ENCODE assay signal across 8 cellular contexts in the genomic region with DNA sequence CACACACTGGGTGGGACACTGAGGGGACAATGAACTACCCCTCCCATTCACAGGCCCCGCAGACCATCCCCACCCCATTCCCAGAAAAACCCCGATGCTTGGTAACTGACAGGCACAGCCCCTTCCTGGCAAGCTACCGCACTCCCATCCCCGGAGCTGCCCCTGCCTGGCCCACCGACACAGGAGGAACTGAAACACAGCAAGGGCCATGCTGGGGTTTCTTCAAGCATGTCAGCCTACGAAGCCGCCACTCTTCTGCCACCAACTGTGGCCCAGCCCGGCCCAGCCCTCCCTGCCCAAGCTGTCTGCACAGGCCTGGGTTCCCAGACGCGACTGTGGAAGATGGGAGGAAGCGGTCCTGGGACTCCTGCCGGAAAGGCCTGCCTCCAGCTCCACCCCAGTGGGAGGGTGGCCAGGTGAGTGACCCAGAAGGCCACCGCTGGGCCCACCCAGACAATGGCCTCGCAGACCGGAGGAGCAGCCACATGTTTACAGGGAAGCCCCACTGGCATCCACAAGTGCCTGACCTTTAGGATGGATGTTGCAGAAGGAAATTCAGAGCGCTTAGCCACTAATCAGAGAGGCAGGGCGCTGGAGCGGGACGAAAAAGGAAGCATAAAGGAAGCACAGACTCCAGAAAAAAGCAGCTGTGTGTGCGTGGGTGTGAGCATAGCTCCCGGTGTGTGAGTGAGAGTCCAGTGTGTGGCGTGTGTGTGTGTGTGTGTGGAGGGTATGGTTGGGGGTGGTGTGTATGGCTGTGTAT. TPM values are rescaled to one million over a fixed set of nuclear protein-coding genes. Genes with fewer than 3 reads are reported as not detected.
DNase-seq lines count a peak whose midpoint lies in the region; ATAC-seq, FAIRE-seq and TF ChIP-seq lines count a peak whose summit lies in the region.

No MANE protein-coding gene starts in this region.

- no TSS peak for BruUV-seq in endothelial cell of umbilical vein (replicated peaks; lab: Mats Ljungman, UMichigan)

- no peaks in the 10 kb centered on the region for H3K27me3 ChIP-seq in endothelial cell of umbilical vein (ENCODE audit: control insufficient read depth in 2 of 2, insufficient read depth in 2 of 2, low read length in 2 of 2)
- H3K27me3 ChIP-seq in gastrocnemius medialis = no peaks in the 10 kb centered on the region

- no peak for TF ChIP-seq CTCF in CD14-positive monocyte (IDR thresholded peaks at IDR 0.05)
- no peak for TF ChIP-seq CTCF in endothelial cell of umbilical vein (IDR thresholded peaks at IDR 0.05; ENCODE audit: extremely low read depth in 1 of 2, insufficient read depth in 1 of 2, low read depth in 1 of 2, low read length in 2 of 2)
- no peak for TF ChIP-seq CTCF in gastrocnemius medialis (IDR thresholded peaks at IDR 0.05 in 4 of 5, conservative IDR thresholded peaks at IDR 0.05 in 1 of 5)

- no peaks in the 10 kb centered on the region for H4K20me1 ChIP-seq in endothelial cell of umbilical vein (replicated peaks; ENCODE audit: control insufficient read depth, extremely low read depth, insufficient read depth, low read length)

- no peak overlapping the region for H3K4me2 ChIP-seq in endothelial cell of umbilical vein (ENCODE audit: insufficient read depth, low read length)

- H3K9me3 Mint-ChIP-seq in CD14-positive monocyte = no peaks in the 10 kb centered on the region

- peak overlapping the region; percentile 86 to 94 for H3K4me3 Mint-ChIP-seq in CD14-positive monocyte

- FAIRE-seq in endothelial cell of umbilical vein (lab: Jason Lieb, UNC) = peak; percentile 4

- no peaks in the 10 kb centered on the region for H3K79me2 ChIP-seq in endothelial cell of umbilical vein (ENCODE audit: control insufficient read depth, insufficient read depth, low read length)

- no peak overlapping the region for H3K4me3 ChIP-seq in endothelial cell of umbilical vein (replicated peaks in 1 of 3; ENCODE audit: insufficient read depth in 1 of 3, low read depth in 1 of 3, low read length in 3 of 3)
- H3K4me3 ChIP-seq in gastrocnemius medialis = no peak overlapping the region

- dilution Hi-C loops in endothelial cell of umbilical vein (cut with MboI; ENCODE audit: extremely low pct_ligation_motif_present, low sequenced_read_pairs) = no loop called here

- H3K4me1 Mint-ChIP-seq in CD14-positive monocyte = peaks cover 94% of the 10 kb centered on the region

- H3K27ac Mint-ChIP-seq in CD14-positive monocyte = peak overlapping the region; percentile 100

- CTCF ChIA-PET in endothelial cell of umbilical vein (lab: Charles Lee) = interaction anchor here (0.5 to 1.3 kb wide), 5 partner anchors 17 to 288 kb away, joined by 3 to 4 read pairs (median 3); no protein-coding TSS in a partner anchor

- H3K27ac ChIP-seq in endothelial cell of umbilical vein (ENCODE audit: insufficient read depth, low read depth, low read length) = no peak overlapping the region
- peak overlapping the region; percentile 33 to 67 (median 52) for H3K27ac ChIP-seq in gastrocnemius medialis

- TF ChIP-seq POLR2A in endothelial cell of umbilical vein (IDR thresholded peaks at IDR 0.05; ENCODE audit: low read depth, low read length) = no peak
- no peak for TF ChIP-seq POLR2A in gastrocnemius medialis (IDR thresholded peaks at IDR 0.05)

- H3K36me3 ChIP-seq in endothelial cell of umbilical vein (ENCODE audit: control insufficient read depth in 2 of 2, extremely low read depth in 1 of 2, insufficient read depth in 2 of 2, low read length in 2 of 2) (no peaks in the 10 kb centered on the region), gastrocnemius medialis (no peaks in the 10 kb centered on the region)

- DNase-seq in CD14-positive monocyte (ENCODE audit: low spot score) = peak; percentile 62
- DNase-seq in RPMI8226 = peak; percentile 69
- peak; percentile 40 for DNase-seq in endothelial cell of umbilical vein (ENCODE audit: low read depth, low spot score)
- no peak for DNase-seq in gastrocnemius medialis
- no peak for DNase-seq in foreskin melanocyte
- DNase-seq in GM03348 (ENCODE audit: low spot score) = no peak
- DNase-seq in DMS79 treated with DMSO at 0.1 percent for 48 hours (lab: John Stamatoyannopoulos, UW) = no peak

- H3K4me1 ChIP-seq in endothelial cell of umbilical vein (ENCODE audit: control insufficient read depth, extremely low read depth, insufficient read depth, low read length) = peaks cover 28% of the 10 kb centered on the region
- H3K4me1 ChIP-seq in gastrocnemius medialis = peaks cover 0 to 6% of the 10 kb centered on the region in 2 donors

- ATAC-seq in GM21515 (IDR thresholded peaks at IDR 0.05; ENCODE audit: unreplicated experiment) (peak; percentile 41), gastrocnemius medialis (peak in 1 of 2 donors; percentile 15)

- POLR2A ChIA-PET in endothelial cell of umbilical vein (lab: Charles Lee) = interaction anchor here (1.1 kb wide), 1 partner anchor 137 kb away, joined by 3 read pairs; no protein-coding TSS in a partner anchor

- in situ Hi-C loops in gastrocnemius medialis (cut with MboI; ENCODE audit: low sequenced_read_pairs in 4 of 4) = no loop called here

- peaks cover 0 to 3% (median 0%) of the 10 kb centered on the region in 3 donors for H3K27me3 Mint-ChIP-seq in CD14-positive monocyte (ENCODE audit: low read depth in 3 of 3)

- H3K9me3 ChIP-seq in endothelial cell of umbilical vein (replicated peaks; ENCODE audit: control insufficient read depth, insufficient read depth, low read length) (no peaks in the 10 kb centered on the region), gastrocnemius medialis (no peaks in the 10 kb centered on the region)

- H3K9me1 ChIP-seq in endothelial cell of umbilical vein (replicated peaks; ENCODE audit: control insufficient read depth, extremely low read depth, insufficient read depth, low read length) = no peaks in the 10 kb centered on the region

- peaks cover 45 to 79% of the 10 kb centered on the region in 2 donors for H3K36me3 Mint-ChIP-seq in CD14-positive monocyte

- no peak overlapping the region for H3K9ac ChIP-seq in endothelial cell of umbilical vein (replicated peaks; ENCODE audit: extremely low read depth, insufficient read depth, low read length)

- H2AFZ ChIP-seq in endothelial cell of umbilical vein (ENCODE audit: low read depth, low read length) = no peak overlapping the region

- intact Hi-C loops in CD14-positive monocyte (cut with micrococcal nuclease) (loop anchor here in 1 of 2 donors (2.0 to 10.0 kb wide), 2 partner anchors 14 to 272 kb away; no protein-coding TSS in a partner anchor), endothelial cell of umbilical vein (cut with micrococcal nuclease) (no loop called here), gastrocnemius medialis (cut with DNase I; ENCODE audit: low total_unique reads) (no loop called here)

TF ChIP-seq in endothelial cell of umbilical vein, 7 proteins besides CTCF, POLR2A, EP300 and RAD21:
- TF ChIP-seq MYC (IDR thresholded peaks at IDR 0.05; ENCODE audit: low read depth, low read length) = no peak
- TF ChIP-seq, protein P1, sequence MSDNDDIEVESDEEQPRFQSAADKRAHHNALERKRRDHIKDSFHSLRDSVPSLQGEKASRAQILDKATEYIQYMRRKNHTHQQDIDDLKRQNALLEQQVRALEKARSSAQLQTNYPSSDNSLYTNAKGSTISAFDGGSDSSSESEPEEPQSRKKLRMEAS (IDR thresholded peaks at IDR 0.05; ENCODE audit: insufficient read depth, insufficient read length) = no peak
- no peak for TF ChIP-seq JUN (IDR thresholded peaks at IDR 0.05; ENCODE audit: borderline replicate concordance, insufficient read depth, insufficient read length, low read depth)
- no peak for TF ChIP-seq FOS (IDR thresholded peaks at IDR 0.05; ENCODE audit: borderline replicate concordance, insufficient read depth, low read length)
- TF ChIP-seq POLR2AphosphoS5 (IDR thresholded peaks at IDR 0.05; ENCODE audit: insufficient read depth, low read depth, low read length) = no peak
- no peak for TF ChIP-seq GATA2 (IDR thresholded peaks at IDR 0.05; ENCODE audit: insufficient read depth, insufficient read length, low read depth, low read length)
- TF ChIP-seq EZH2 (IDR thresholded peaks at IDR 0.05; ENCODE audit: borderline replicate concordance, low read depth, low read length, severe bottlenecking) = no peak
TF ChIP-seq in endothelial cell of umbilical vein: peak in this region for 0.

RNA-seq across cellular contexts. Expression of a gene that starts 10.2 kb away (rescaled TPM):
- polyA plus RNA-seq in CD14-positive monocyte (100 to 1,000 TPM; 167 to 214 TPM), endothelial cell of umbilical vein (18.5 and 21.0 TPM in 2 replicates)
- total RNA-seq in endothelial cell of umbilical vein (38.6 and 44.7 TPM in 2 replicates), gastrocnemius medialis (1 to 10 TPM in 3 of 4 donors, under 1 TPM in 1; 0.90 to 3.1 (median 2.6) TPM)
- 19.6 and 20.5 TPM in 2 replicates for polyA plus RNA-seq in endothelial cell of umbilical vein (2011; cell fraction: cytosol; rRNA removed)
- 22.9 and 23.2 TPM in 2 replicates for polyA plus RNA-seq in endothelial cell of umbilical vein (2011; cell fraction: nucleus; rRNA removed)
- 12.7 and 16.3 TPM in 2 replicates for polyA plus RNA-seq in endothelial cell of umbilical vein (2012)
- polyA minus RNA-seq in endothelial cell of umbilical vein = 37.4 TPM in 2 replicates
- polyA minus RNA-seq in endothelial cell of umbilical vein (2011; cell fraction: cytosol; rRNA and poly(A)+ RNA removed) = not detected
- polyA minus RNA-seq in endothelial cell of umbilical vein (2011; cell fraction: nucleus; rRNA and poly(A)+ RNA removed) = 11.8 and 17.1 TPM in 2 replicates

Comparison
In these comparisons a context has a peak if more than half of its experiments do, and no peak if none do; other contexts are left out.
1. DNase-seq: peak in CD14-positive monocyte (single experiment), RPMI8226 (single experiment) and endothelial cell of umbilical vein (single experiment); none in gastrocnemius medialis (0 of 2), foreskin melanocyte (single experiment), GM03348 (single experiment) and DMS79 treated with DMSO at 0.1 percent for 48 hours (single experiment).